Comparison of ENCODE assay signal across 19 cellular contexts in genomic region chr5:24609694-24610093, GRCh38. TPM values are rescaled to one million over a fixed set of nuclear protein-coding genes. Genes with fewer than 3 reads are reported as not detected.
DNase-seq lines count a peak whose midpoint lies in the region; ATAC-seq and FAIRE-seq lines count a peak whose summit lies in the region.
"Had no signal": no experiment of that assay in that cellular context is flagged by ENCODE, and none has a peak within 500 bp of the region (broad histone marks: within the 10 kb centered on the region; RNA-seq: fewer than 3 reads in every experiment).

No MANE protein-coding gene starts in this region.

- FAIRE-seq in RCC 7860 (lab: Jason Lieb, UNC), result peak; percentile 21
- FAIRE-seq: G401.6, GM12891, GM19239, HepG2 had no signal

- no peak for ATAC-seq in esophagus mucosa
- ATAC-seq in GM21717 (IDR thresholded peaks at IDR 0.05; ENCODE audit: unreplicated experiment), result no peak
- ATAC-seq: HepG2 had no signal

- in situ Hi-C loops in ACHN (cut with HindIII; ENCODE audit: low pct_ligation_motif_present, low pct_unique_long_range_greater_than_20kb, low sequenced_read_pairs), result no loop called here

- DNase-seq in ACHN (peak; percentile 73), HT1080 (ENCODE audit: low read depth) (peak; percentile 46), RCC 7860 (ENCODE audit: low spot score) (peak; percentile 54), glomerular visceral epithelial cell (ENCODE audit: extremely low spot score) (peak; percentile 55), NCI-H524 (lab: John Stamatoyannopoulos, UW) (no peak), head of caudate nucleus (no peak)
- DNase-seq: AML-193; CD4-positive, alpha-beta T cell; DMS79; EL; GM23248; H7 had no signal

- intact Hi-C loops in head of caudate nucleus (cut with DNase I), result no loop called here

RNA-seq across cellular contexts. Expression of gene CDH10, which starts 35.1 kb away (rescaled TPM):
- total RNA-seq in HT1080 (2014; rRNA removed; shearing (Covaris generic)), result 0.06 and 0.07 TPM in 2 replicates
- polyA plus RNA-seq in HT1080 (2015; cell fraction: cytosol; rRNA removed), result 0.37 and 0.54 TPM in 2 replicates
- 3.2 and 3.7 TPM in 2 replicates for polyA plus RNA-seq in HT1080 (2015; cell fraction: nucleus; rRNA removed)
- total RNA-seq in esophagus mucosa, result not detected
- total RNA-seq: CD4-positive, alpha-beta T cell; HT-29 had no signal

Comparison
In these comparisons a context has a peak if more than half of its experiments do, and no peak if none do; other contexts are left out.
1. DNase-seq: peak in ACHN (single experiment), HT1080 (single experiment), RCC 7860 (single experiment) and glomerular visceral epithelial cell (single experiment); none in NCI-H524 (0 of 2) and head of caudate nucleus (0 of 42).